11 cellular contexts compared by ENCODE assay signal in the genomic region with DNA sequence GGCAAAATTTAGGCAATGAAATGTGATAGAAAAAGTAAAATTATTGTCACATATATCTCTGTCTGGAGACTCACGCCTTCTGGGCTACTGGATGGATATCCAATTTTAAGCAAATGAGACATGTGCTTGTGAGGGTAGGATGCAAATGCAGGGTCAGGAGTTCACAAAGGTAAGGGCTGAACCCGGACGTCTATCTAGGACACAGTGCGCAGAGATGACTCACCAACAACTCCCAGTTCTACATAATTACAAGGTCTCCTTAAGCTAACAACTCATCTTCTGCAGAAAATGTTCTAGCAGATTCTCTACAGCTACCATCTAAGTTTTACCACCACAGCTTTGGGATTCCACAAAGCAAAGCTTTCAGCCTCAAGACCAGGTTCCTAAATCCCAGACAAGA.
"Had no signal": no experiment of that assay in that cellular context is flagged by ENCODE, and none has a peak within 500 bp of the region (broad histone marks: within the 10 kb centered on the region; RNA-seq: fewer than 3 reads in every experiment).

No MANE protein-coding gene starts in this region.

- H3K36me3 ChIP-seq: brain microvascular endothelial cell, heart left ventricle, ovary had no signal

- FAIRE-seq: urothelium cell line had no signal

- H3K9me3 ChIP-seq: heart left ventricle, ovary had no signal

- ATAC-seq: activated CD4-positive, CD25-positive, alpha-beta regulatory T cell treated with anti-CD3 and anti-CD28 coated beads, Interleukin-2, amount 50 U/mL, for 24 hours; activated CD8-positive, alpha-beta memory T cell treated with anti-CD3 and anti-CD28 coated beads, Interleukin-2, amount 10 ng/mL, durations not matched to agents 7 days and 5 days; heart left ventricle had no signal

- H3K4me3 ChIP-seq: dorsolateral prefrontal cortex, heart left ventricle, ovary had no signal

- H3K4me1 ChIP-seq: heart left ventricle had no signal

- H3K27ac ChIP-seq: brain microvascular endothelial cell, dorsolateral prefrontal cortex, heart left ventricle, ovary had no signal

- H3K27me3 ChIP-seq: brain microvascular endothelial cell, dorsolateral prefrontal cortex, heart left ventricle, ovary had no signal

- DNase-seq: activated CD8-positive, alpha-beta memory T cell treated with anti-CD3 and anti-CD28 coated beads, Interleukin-2, amount 10 ng/mL, durations not matched to agents 7 days and 5 days; activated effector memory CD4-positive, alpha-beta T cell treated with anti-CD3 and anti-CD28 coated beads, Interleukin-2, amount 50 U/mL, for 16 hours; activated T-cell treated with anti-CD3 and anti-CD28 coated beads, Interleukin-2, amount 50 U/mL, for 24 hours; brain microvascular endothelial cell; dorsolateral prefrontal cortex; foreskin melanocyte; heart left ventricle; islet precursor cell; ovary had no signal
